ENCODE assay signal across 1 cellular context in the genomic region with DNA sequence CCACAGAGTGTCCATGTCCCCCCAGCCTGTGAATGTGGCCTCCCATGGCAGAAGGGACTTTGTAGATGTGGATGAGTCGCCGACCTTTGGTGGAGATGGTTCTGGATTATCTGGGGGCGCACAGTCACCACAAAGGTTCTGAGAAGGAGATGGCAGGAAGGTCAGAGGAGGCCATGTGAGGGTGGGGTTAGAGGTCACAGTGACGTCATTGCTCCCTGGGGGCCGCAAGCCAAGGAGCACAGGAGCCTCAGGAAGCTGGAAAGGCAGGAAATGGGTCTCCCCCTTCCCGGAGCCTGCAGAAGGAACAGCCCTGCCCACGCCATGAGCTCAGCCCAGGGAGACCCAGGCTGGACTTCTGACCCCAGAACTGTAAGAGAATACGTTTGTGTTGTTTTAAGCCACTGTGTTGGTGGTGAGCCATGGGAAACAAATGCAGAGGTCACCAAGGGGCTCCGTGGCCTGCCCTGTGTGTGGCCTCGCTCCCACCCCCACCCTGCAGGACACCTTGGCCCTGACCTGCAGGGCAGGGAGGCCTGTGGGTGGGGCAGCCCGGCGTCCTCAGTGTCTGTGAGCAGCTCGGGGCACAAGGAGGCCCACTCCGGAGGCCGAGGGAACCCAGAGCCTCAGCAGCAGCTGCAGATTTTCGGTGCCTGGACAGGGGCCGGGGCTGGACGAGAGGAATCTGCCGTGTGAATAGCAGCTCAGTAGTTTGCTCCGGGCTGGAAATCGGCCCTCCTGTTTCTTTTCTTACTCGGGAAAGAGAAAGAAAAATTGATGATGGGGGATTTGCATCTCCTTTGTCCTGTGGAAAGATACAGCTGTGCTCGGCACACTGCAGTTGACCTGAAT.
A peak's percentile ranks its signal among the peaks of the same experiment; 100 is the strongest.
TF ChIP-seq lines count a peak whose summit lies in the region.

No MANE protein-coding gene starts in this region.

TF ChIP-seq in K562, 482 proteins besides CTCF, POLR2A, EP300 and RAD21 (continued from another document and continues in another):
- no peak for TF ChIP-seq ZNF217 (CRISPR knock-in tag; IDR thresholded peaks at IDR 0.05)
- no peak for TF ChIP-seq RNF2 (IDR thresholded peaks at IDR 0.05)
- no peak for TF ChIP-seq ZNF274 (IDR thresholded peaks at IDR 0.05; ENCODE audit: borderline replicate concordance, low read depth, low read length)
- no peak for TF ChIP-seq MBD2 (IDR thresholded peaks at IDR 0.05; ENCODE audit: borderline replicate concordance, low read depth)
- TF ChIP-seq, protein P1, sequence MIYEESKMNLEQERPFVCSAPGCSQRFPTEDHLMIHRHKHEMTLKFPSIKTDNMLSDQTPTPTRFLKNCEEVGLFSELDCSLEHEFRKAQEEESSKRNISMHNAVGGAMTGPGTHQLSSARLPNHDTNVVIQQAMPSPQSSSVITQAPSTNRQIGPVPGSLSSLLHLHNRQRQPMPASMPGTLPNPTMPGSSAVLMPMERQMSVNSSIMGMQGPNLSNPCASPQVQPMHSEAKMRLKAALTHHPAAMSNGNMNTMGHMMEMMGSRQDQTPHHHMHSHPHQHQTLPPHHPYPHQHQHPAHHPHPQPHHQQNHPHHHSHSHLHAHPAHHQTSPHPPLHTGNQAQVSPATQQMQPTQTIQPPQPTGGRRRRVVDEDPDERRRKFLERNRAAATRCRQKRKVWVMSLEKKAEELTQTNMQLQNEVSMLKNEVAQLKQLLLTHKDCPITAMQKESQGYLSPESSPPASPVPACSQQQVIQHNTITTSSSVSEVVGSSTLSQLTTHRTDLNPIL (CRISPR knock-in tag; IDR thresholded peaks at IDR 0.05): no peak
- TF ChIP-seq, protein P2, sequence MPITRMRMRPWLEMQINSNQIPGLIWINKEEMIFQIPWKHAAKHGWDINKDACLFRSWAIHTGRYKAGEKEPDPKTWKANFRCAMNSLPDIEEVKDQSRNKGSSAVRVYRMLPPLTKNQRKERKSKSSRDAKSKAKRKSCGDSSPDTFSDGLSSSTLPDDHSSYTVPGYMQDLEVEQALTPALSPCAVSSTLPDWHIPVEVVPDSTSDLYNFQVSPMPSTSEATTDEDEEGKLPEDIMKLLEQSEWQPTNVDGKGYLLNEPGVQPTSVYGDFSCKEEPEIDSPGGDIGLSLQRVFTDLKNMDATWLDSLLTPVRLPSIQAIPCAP (CRISPR knock-in tag; IDR thresholded peaks at IDR 0.05; ENCODE audit: borderline replicate concordance): no peak
- TF ChIP-seq, protein P3, sequence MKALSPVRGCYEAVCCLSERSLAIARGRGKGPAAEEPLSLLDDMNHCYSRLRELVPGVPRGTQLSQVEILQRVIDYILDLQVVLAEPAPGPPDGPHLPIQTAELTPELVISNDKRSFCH (CRISPR knock-in tag; IDR thresholded peaks at IDR 0.05): no peak
- TF ChIP-seq, protein P3 (tag; IDR thresholded peaks at IDR 0.05): peak; percentile 70; the same call in 1 of the 2 replicates
- TF ChIP-seq TEAD2 (tag; IDR thresholded peaks at IDR 0.05): no peak
- TF ChIP-seq, protein P4, sequence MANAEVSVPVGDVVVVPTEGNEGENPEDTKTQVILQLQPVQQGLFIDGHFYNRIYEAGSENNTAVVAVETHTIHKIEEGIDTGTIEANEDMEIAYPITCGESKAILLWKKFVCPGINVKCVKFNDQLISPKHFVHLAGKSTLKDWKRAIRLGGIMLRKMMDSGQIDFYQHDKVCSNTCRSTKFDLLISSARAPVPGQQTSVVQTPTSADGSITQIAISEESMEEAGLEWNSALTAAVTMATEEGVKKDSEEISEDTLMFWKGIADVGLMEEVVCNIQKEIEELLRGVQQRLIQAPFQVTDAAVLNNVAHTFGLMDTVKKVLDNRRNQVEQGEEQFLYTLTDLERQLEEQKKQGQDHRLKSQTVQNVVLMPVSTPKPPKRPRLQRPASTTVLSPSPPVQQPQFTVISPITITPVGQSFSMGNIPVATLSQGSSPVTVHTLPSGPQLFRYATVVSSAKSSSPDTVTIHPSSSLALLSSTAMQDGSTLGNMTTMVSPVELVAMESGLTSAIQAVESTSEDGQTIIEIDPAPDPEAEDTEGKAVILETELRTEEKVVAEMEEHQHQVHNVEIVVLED (CRISPR knock-in tag; IDR thresholded peaks at IDR 0.05): no peak
- TF ChIP-seq, protein P5, sequence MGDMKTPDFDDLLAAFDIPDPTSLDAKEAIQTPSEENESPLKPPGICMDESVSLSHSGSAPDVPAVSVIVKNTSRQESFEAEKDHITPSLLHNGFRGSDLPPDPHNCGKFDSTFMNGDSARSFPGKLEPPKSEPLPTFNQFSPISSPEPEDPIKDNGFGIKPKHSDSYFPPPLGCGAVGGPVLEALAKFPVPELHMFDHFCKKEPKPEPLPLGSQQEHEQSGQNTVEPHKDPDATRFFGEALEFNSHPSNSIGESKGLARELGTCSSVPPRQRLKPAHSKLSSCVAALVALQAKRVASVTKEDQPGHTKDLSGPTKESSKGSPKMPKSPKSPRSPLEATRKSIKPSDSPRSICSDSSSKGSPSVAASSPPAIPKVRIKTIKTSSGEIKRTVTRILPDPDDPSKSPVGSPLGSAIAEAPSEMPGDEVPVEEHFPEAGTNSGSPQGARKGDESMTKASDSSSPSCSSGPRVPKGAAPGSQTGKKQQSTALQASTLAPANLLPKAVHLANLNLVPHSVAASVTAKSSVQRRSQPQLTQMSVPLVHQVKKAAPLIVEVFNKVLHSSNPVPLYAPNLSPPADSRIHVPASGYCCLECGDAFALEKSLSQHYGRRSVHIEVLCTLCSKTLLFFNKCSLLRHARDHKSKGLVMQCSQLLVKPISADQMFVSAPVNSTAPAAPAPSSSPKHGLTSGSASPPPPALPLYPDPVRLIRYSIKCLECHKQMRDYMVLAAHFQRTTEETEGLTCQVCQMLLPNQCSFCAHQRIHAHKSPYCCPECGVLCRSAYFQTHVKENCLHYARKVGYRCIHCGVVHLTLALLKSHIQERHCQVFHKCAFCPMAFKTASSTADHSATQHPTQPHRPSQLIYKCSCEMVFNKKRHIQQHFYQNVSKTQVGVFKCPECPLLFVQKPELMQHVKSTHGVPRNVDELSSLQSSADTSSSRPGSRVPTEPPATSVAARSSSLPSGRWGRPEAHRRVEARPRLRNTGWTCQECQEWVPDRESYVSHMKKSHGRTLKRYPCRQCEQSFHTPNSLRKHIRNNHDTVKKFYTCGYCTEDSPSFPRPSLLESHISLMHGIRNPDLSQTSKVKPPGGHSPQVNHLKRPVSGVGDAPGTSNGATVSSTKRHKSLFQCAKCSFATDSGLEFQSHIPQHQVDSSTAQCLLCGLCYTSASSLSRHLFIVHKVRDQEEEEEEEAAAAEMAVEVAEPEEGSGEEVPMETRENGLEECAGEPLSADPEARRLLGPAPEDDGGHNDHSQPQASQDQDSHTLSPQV (IDR thresholded peaks at IDR 0.05): peak; percentile 82
- TF ChIP-seq TCFL5 (CRISPR knock-in tag; conservative IDR thresholded peaks at IDR 0.05): no peak
- no peak for TF ChIP-seq NFIC (IDR thresholded peaks at IDR 0.05)
- TF ChIP-seq ZNF584 (CRISPR knock-in tag; IDR thresholded peaks at IDR 0.05; ENCODE audit: low read depth): 0 out of 2 replicates have a peak, but pooled peaks have one; percentile 66
- no peak for TF ChIP-seq RBM15 (IDR thresholded peaks at IDR 0.05; ENCODE audit: insufficient read depth, low read length)
- no peak for TF ChIP-seq CBX8 (IDR thresholded peaks at IDR 0.05; ENCODE audit: borderline replicate concordance, extremely low read depth, low read depth, low read length, poor library complexity, severe bottlenecking)
- no peak for TF ChIP-seq KAT8 (IDR thresholded peaks at IDR 0.05; ENCODE audit: low read depth)
- 0 out of 2 replicates have a peak, but pooled peaks have one; percentile 30 for TF ChIP-seq JUN (IDR thresholded peaks at IDR 0.05; ENCODE audit: borderline replicate concordance, low read depth, low read length)
- no peak for TF ChIP-seq JUN (CRISPR knock-in tag; IDR thresholded peaks at IDR 0.05; ENCODE audit: borderline replicate concordance)
- TF ChIP-seq MAZ (CRISPR knock-in tag; conservative IDR thresholded peaks at IDR 0.05 in 1 of 2, IDR thresholded peaks at IDR 0.05 in 1 of 2): no peak
- no peak for TF ChIP-seq NFRKB (IDR thresholded peaks at IDR 0.05; ENCODE audit: low read depth)
- TF ChIP-seq SMAD2 (IDR thresholded peaks at IDR 0.05; ENCODE audit: low read depth, low read length): no peak
- no peak for TF ChIP-seq ZNF324 (CRISPR knock-in tag; IDR thresholded peaks at IDR 0.05)
- TF ChIP-seq CREB1 (IDR thresholded peaks at IDR 0.05): 0 out of 2 replicates have a peak, but pooled peaks have one; percentile 19
- TF ChIP-seq CREB1 (CRISPR knock-in tag; IDR thresholded peaks at IDR 0.05): peak; percentile 74
- no peak for TF ChIP-seq SP1 (CRISPR knock-in tag; IDR thresholded peaks at IDR 0.05)
- no peak for TF ChIP-seq ADNP (tag; IDR thresholded peaks at IDR 0.05)
- no peak for TF ChIP-seq STAT5A (IDR thresholded peaks at IDR 0.05; ENCODE audit: borderline replicate concordance, low read length)
- peak in 1 of 3 experiments; percentile 28 for TF ChIP-seq YY1 (IDR thresholded peaks at IDR 0.05; ENCODE audit: borderline replicate concordance in 1 of 3, control insufficient read depth in 1 of 3, extremely low read depth in 1 of 3, insufficient read depth in 3 of 3, insufficient read length in 1 of 3, insufficient replicate concordance in 2 of 3, low read depth in 1 of 3, low read length in 2 of 3)
- no peak for TF ChIP-seq KLF13 (tag; IDR thresholded peaks at IDR 0.05; ENCODE audit: borderline replicate concordance, low read depth)
- TF ChIP-seq, protein P6, sequence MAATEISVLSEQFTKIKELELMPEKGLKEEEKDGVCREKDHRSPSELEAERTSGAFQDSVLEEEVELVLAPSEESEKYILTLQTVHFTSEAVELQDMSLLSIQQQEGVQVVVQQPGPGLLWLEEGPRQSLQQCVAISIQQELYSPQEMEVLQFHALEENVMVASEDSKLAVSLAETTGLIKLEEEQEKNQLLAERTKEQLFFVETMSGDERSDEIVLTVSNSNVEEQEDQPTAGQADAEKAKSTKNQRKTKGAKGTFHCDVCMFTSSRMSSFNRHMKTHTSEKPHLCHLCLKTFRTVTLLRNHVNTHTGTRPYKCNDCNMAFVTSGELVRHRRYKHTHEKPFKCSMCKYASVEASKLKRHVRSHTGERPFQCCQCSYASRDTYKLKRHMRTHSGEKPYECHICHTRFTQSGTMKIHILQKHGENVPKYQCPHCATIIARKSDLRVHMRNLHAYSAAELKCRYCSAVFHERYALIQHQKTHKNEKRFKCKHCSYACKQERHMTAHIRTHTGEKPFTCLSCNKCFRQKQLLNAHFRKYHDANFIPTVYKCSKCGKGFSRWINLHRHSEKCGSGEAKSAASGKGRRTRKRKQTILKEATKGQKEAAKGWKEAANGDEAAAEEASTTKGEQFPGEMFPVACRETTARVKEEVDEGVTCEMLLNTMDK (IDR thresholded peaks at IDR 0.05; ENCODE audit: borderline replicate concordance, insufficient read depth, low read depth, low read length, poor library complexity, severe bottlenecking): no peak
- TF ChIP-seq TCF3 (CRISPR knock-in tag; IDR thresholded peaks at IDR 0.05): 0 out of 2 replicates have a peak, but pooled peaks have one; percentile 10
- TF ChIP-seq, protein P7, sequence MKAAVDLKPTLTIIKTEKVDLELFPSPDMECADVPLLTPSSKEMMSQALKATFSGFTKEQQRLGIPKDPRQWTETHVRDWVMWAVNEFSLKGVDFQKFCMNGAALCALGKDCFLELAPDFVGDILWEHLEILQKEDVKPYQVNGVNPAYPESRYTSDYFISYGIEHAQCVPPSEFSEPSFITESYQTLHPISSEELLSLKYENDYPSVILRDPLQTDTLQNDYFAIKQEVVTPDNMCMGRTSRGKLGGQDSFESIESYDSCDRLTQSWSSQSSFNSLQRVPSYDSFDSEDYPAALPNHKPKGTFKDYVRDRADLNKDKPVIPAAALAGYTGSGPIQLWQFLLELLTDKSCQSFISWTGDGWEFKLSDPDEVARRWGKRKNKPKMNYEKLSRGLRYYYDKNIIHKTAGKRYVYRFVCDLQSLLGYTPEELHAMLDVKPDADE (conservative IDR thresholded peaks at IDR 0.05; ENCODE audit: control insufficient read depth, low read depth, low read length): no peak
- peak; percentile 80 for TF ChIP-seq JUND (IDR thresholded peaks at IDR 0.05; ENCODE audit: borderline replicate concordance, low read depth, low read length)
- TF ChIP-seq JUND (tag; IDR thresholded peaks at IDR 0.05; ENCODE audit: borderline replicate concordance, low read depth, low read length): peak; percentile 68; the same call in 1 of the 3 replicates
- TF ChIP-seq TBP (optimal IDR thresholded peaks at IDR 0.05; ENCODE audit: low read depth, low read length): no peak
- TF ChIP-seq, protein P8, sequence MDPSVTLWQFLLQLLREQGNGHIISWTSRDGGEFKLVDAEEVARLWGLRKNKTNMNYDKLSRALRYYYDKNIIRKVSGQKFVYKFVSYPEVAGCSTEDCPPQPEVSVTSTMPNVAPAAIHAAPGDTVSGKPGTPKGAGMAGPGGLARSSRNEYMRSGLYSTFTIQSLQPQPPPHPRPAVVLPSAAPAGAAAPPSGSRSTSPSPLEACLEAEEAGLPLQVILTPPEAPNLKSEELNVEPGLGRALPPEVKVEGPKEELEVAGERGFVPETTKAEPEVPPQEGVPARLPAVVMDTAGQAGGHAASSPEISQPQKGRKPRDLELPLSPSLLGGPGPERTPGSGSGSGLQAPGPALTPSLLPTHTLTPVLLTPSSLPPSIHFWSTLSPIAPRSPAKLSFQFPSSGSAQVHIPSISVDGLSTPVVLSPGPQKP (CRISPR knock-in tag; IDR thresholded peaks at IDR 0.05): no peak
- TF ChIP-seq, protein P9, sequence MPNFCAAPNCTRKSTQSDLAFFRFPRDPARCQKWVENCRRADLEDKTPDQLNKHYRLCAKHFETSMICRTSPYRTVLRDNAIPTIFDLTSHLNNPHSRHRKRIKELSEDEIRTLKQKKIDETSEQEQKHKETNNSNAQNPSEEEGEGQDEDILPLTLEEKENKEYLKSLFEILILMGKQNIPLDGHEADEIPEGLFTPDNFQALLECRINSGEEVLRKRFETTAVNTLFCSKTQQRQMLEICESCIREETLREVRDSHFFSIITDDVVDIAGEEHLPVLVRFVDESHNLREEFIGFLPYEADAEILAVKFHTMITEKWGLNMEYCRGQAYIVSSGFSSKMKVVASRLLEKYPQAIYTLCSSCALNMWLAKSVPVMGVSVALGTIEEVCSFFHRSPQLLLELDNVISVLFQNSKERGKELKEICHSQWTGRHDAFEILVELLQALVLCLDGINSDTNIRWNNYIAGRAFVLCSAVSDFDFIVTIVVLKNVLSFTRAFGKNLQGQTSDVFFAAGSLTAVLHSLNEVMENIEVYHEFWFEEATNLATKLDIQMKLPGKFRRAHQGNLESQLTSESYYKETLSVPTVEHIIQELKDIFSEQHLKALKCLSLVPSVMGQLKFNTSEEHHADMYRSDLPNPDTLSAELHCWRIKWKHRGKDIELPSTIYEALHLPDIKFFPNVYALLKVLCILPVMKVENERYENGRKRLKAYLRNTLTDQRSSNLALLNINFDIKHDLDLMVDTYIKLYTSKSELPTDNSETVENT (CRISPR knock-in tag; IDR thresholded peaks at IDR 0.05): no peak
- TF ChIP-seq ZSCAN29 (IDR thresholded peaks at IDR 0.05): no peak
- no peak for TF ChIP-seq HSF4 (CRISPR knock-in tag; IDR thresholded peaks at IDR 0.05; ENCODE audit: borderline replicate concordance)
- no peak for TF ChIP-seq KDM2B (CRISPR knock-in tag; IDR thresholded peaks at IDR 0.05)
- no peak for TF ChIP-seq SP2 (IDR thresholded peaks at IDR 0.05; ENCODE audit: extremely low read depth, low read depth, low read length, poor library complexity, severe bottlenecking)
- no peak for TF ChIP-seq MTA2 (IDR thresholded peaks at IDR 0.05; ENCODE audit: low read depth)
